ENCODE assay signal across 8 cellular contexts in the genomic region with DNA sequence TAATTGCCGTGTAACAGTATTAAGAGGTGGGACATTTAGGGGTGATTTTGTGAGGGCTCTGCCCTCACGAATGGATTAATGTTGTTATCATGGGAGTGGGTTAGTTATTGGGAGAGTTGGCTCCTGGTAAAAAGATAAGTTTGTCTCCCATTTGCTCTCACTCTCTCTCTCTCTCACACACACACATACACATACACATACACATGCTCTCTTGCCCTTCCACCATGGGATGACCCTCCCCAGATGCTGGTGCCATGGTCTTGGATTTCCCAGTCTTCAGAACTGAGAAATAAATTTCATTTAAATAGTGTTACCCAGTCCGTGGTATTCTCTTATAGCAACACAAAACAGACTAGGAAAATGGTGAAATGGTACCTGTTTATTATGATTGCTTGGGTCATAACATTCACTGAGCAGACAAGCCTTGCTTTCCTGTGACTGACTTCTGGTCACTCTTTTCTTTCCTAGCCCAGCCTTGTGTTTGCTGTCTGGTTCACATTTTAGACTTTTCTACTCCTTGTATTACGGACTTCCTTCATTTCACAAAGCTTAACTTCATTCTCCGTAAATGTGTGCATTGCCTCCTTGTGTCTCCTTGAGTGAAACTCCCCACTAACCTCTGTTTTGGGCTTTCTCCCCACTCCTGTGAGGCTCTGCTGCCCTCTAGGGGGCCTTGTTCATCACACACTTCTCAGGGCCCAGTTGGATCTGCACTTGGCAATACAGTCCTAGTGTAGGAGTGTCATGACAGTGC.
DNase-seq lines count a peak whose midpoint lies in the region; ATAC-seq, FAIRE-seq and TF ChIP-seq lines count a peak whose summit lies in the region.

No MANE protein-coding gene starts in this region.

- H3K9me1 ChIP-seq in keratinocyte (ENCODE audit: control insufficient read depth, extremely low read depth, insufficient read depth, low read length), result no peaks in the 10 kb centered on the region

- peak; percentile 92 for TF ChIP-seq CTCF in 22Rv1 (IDR thresholded peaks at IDR 0.05)
- TF ChIP-seq CTCF in VCaP (conservative IDR thresholded peaks at IDR 0.05), result peak; percentile 98
- peak; percentile 51 to 91 (median 89) for TF ChIP-seq CTCF in breast epithelium (IDR thresholded peaks at IDR 0.05)
- TF ChIP-seq CTCF in keratinocyte (optimal IDR thresholded peaks at IDR 0.05 in 1 of 3, IDR thresholded peaks at IDR 0.05 in 1 of 3, conservative IDR thresholded peaks at IDR 0.05 in 1 of 3; ENCODE audit: extremely low read depth in 1 of 3, insufficient read depth in 2 of 3, low read length in 3 of 3), result peak; percentile 94 to 99 (median 99)

- no peak for TF ChIP-seq POLR2A in breast epithelium (IDR thresholded peaks at IDR 0.05)

- peak overlapping the region; percentile 70 for H2AFZ ChIP-seq in keratinocyte (ENCODE audit: control insufficient read depth, low read length)

- H3K36me3 ChIP-seq in breast epithelium (no peaks in the 10 kb centered on the region), keratinocyte (ENCODE audit: control insufficient read depth in 2 of 2, extremely low read depth in 1 of 2, insufficient read depth in 2 of 2, low read length in 2 of 2) (no peaks in the 10 kb centered on the region)

- DNase-seq in NCI-H1930 (lab: John Stamatoyannopoulos, UW), result peak; percentile 34 to 61
- DNase-seq in breast epithelium (ENCODE audit: low spot score in 2 of 2), result peak; percentile 65 to 66
- DNase-seq in keratinocyte (ENCODE audit: low read depth, low spot score), result no peak
- DNase-seq in stimulated activated CD4-positive, alpha-beta T cell treated with anti-CD3 and anti-CD28 coated beads, Interleukin-1b, Interleukin-23, amount 100 ng/mL, for 48 hours, result peak; percentile 81

- intact Hi-C loops in breast epithelium (cut with DNase I; ENCODE audit: low total_unique reads), result no loop called here

- H3K79me2 ChIP-seq in keratinocyte (ENCODE audit: control insufficient read depth, insufficient read depth, low read length), result no peaks in the 10 kb centered on the region

- ATAC-seq in GM18498 (IDR thresholded peaks at IDR 0.05; ENCODE audit: unreplicated experiment) (peak; percentile 99), HG02885 (IDR thresholded peaks at IDR 0.05; ENCODE audit: poor library complexity, unreplicated experiment) (peak; percentile 100)

- H3K27ac ChIP-seq in 22Rv1 (no peak overlapping the region), VCaP (no peak overlapping the region), breast epithelium (no peak overlapping the region), keratinocyte (ENCODE audit: control insufficient read depth, insufficient read depth, low read length) (peak overlapping the region; percentile 34)

- no peaks in the 10 kb centered on the region for H3K4me1 ChIP-seq in breast epithelium
- peaks cover 7% of the 10 kb centered on the region for H3K4me1 ChIP-seq in keratinocyte (ENCODE audit: control insufficient read depth, extremely low read depth, insufficient read depth, low read length)

- peak; percentile 99 for FAIRE-seq in keratinocyte (lab: Jason Lieb, UNC)

- no peaks in the 10 kb centered on the region for H3K27me3 ChIP-seq in breast epithelium
- H3K27me3 ChIP-seq in keratinocyte (ENCODE audit: control insufficient read depth, extremely low read depth, insufficient read depth, low read length), result no peaks in the 10 kb centered on the region

- dilution Hi-C loops in keratinocyte (cut with MboI; ENCODE audit: extremely low pct_ligation_motif_present, low sequenced_read_pairs), result loop anchor here (25.0 kb wide), 2 partner anchors 207 to 532 kb away; partner anchors contain the start of gene CTSC

- H3K4me3 ChIP-seq in breast epithelium (no peak overlapping the region), keratinocyte (ENCODE audit: control insufficient read depth in 2 of 3, extremely low read depth in 1 of 3, insufficient read depth in 2 of 3, low read depth in 1 of 3, low read length in 3 of 3) (peak overlapping the region in 1 of 3 experiments; percentile 4)

- no peak overlapping the region for H3K9ac ChIP-seq in keratinocyte (ENCODE audit: control insufficient read depth, extremely low read depth, insufficient read depth, low read length)

- H3K9me3 ChIP-seq in breast epithelium (no peaks in the 10 kb centered on the region), keratinocyte (ENCODE audit: control insufficient read depth, low read depth, low read length) (peaks cover 2% of the 10 kb centered on the region)

- H3K4me2 ChIP-seq in keratinocyte (ENCODE audit: control insufficient read depth, extremely low read depth, insufficient read depth, low read depth, low read length), result peak overlapping the region; percentile 33

- no peaks in the 10 kb centered on the region for H4K20me1 ChIP-seq in keratinocyte (ENCODE audit: control insufficient read depth, extremely low read depth, insufficient read depth, low read length)
